ENCODE assay signal across 15 cellular contexts in genomic region chr4:42262701-42263490, GRCh38.
"Had no signal": no experiment of that assay in that cellular context is flagged by ENCODE, and none has a peak within 500 bp of the region (broad histone marks: within the 10 kb centered on the region; RNA-seq: fewer than 3 reads in every experiment).

No MANE protein-coding gene starts in this region.

- ATAC-seq: activated CD8-positive, alpha-beta T cell treated with anti-CD3 and anti-CD28 coated beads, Interleukin-2, amount 10 ng/mL, durations not matched to agents 7 days and 5 days; left lung; naive thymus-derived CD4-positive, alpha-beta T cell had no signal

- H3K4me1 ChIP-seq: left lung, prostate gland had no signal

- H3K4me1 Mint-ChIP-seq: naive thymus-derived CD4-positive, alpha-beta T cell had no signal

- H3K36me3 Mint-ChIP-seq: type B pancreatic cell had no signal

- H3K4me3 ChIP-seq: left lung, prostate gland had no signal

- DNase-seq: activated CD4-positive, alpha-beta T cell treated with anti-CD3 and anti-CD28 coated beads for 48 hours; activated CD8-positive, alpha-beta memory T cell treated with anti-CD3 and anti-CD28 coated beads, Interleukin-2, amount 50 U/mL, for 48 hours; activated CD8-positive, alpha-beta T cell treated with anti-CD3 and anti-CD28 coated beads, Interleukin-2, amount 10 ng/mL, durations not matched to agents 7 days and 5 days; activated naive CD4-positive, alpha-beta T cell treated with Interleukin-2 at 50 U/mL for 16 hours; effector CD4-positive, alpha-beta T cell; islet precursor cell; left lung; naive thymus-derived CD4-positive, alpha-beta T cell; SK-N-SH; stimulated activated CD4-positive, alpha-beta T cell treated with anti-CD3 and anti-CD28 coated beads, Interleukin-12 subunit alpha, Interleukin-12 subunit beta, amount 100 ng/mL, for 4 hours; stimulated activated naive CD4-positive, alpha-beta T cell treated with Interleukin-2 at 50 U/mL for 16 hours; T-helper 1 cell had no signal

- H3K9me3 ChIP-seq: left lung, prostate gland, SK-N-SH had no signal

- H3K27me3 ChIP-seq: left lung had no signal

- FAIRE-seq: colon had no signal

- H3K27ac Mint-ChIP-seq: activated CD8-positive, alpha-beta T cell treated with anti-CD3 and anti-CD28 coated beads, Interleukin-2, amount 10 ng/mL, durations not matched to agents 7 days and 5 days; naive thymus-derived CD4-positive, alpha-beta T cell; type B pancreatic cell had no signal

- H3K36me3 ChIP-seq: left lung, prostate gland had no signal

- H3K4me3 Mint-ChIP-seq: activated CD8-positive, alpha-beta T cell treated with anti-CD3 and anti-CD28 coated beads, Interleukin-2, amount 10 ng/mL, durations not matched to agents 7 days and 5 days; naive thymus-derived CD4-positive, alpha-beta T cell; type B pancreatic cell had no signal
